12 cellular contexts compared by ENCODE assay signal in genomic region chr17:1473170-1473569, GRCh38. TPM values are rescaled to one million over a fixed set of nuclear protein-coding genes. Genes with fewer than 3 reads are reported as not detected.
DNase-seq lines count a peak whose midpoint lies in the region; ATAC-seq, FAIRE-seq and TF ChIP-seq lines count a peak whose summit lies in the region.
"Had no signal": no experiment of that assay in that cellular context is flagged by ENCODE, and none has a peak within 500 bp of the region (broad histone marks: within the 10 kb centered on the region; RNA-seq: fewer than 3 reads in every experiment).

No MANE protein-coding gene starts in this region.

- FAIRE-seq in small intestine (lab: Jason Lieb, UNC): no peak

- no peak for TF ChIP-seq CTCF in HCT116 (IDR thresholded peaks at IDR 0.05 in 2 of 3, conservative IDR thresholded peaks at IDR 0.05 in 1 of 3; ENCODE audit: borderline replicate concordance in 1 of 3, insufficient read depth in 1 of 3, low read depth in 2 of 3, low read length in 2 of 3)

- WGBS in small intestine, 3 donors: 63 to 76% (median 68%) methylated on average over 11 of the region's 11 CpGs

- H2AFZ ChIP-seq in HCT116 (ENCODE audit: low read depth, low read length, poor library complexity, severe bottlenecking): no peak overlapping the region

- no peak overlapping the region for H3K27ac Mint-ChIP-seq in activated CD4-positive, alpha-beta T cell treated with anti-CD3 and anti-CD28 coated beads for 36 hours
- H3K27ac Mint-ChIP-seq in activated T-helper 17 cell treated with anti-CD3 and anti-CD28 coated beads, Interleukin-2, amount 50 U/mL, for 72 hours: no peak overlapping the region
- peak overlapping the region in 5 of 10 donors; percentile 3 to 83 (median 55) for H3K27ac Mint-ChIP-seq in naive thymus-derived CD8-positive, alpha-beta T cell

- no peaks in the 10 kb centered on the region for H3K27me3 Mint-ChIP-seq in activated CD4-positive, alpha-beta T cell treated with anti-CD3 and anti-CD28 coated beads for 36 hours
- no peaks in the 10 kb centered on the region for H3K27me3 Mint-ChIP-seq in activated T-helper 17 cell treated with anti-CD3 and anti-CD28 coated beads, Interleukin-2, amount 50 U/mL, for 72 hours
- no peaks in the 10 kb centered on the region for H3K27me3 Mint-ChIP-seq in naive thymus-derived CD8-positive, alpha-beta T cell

- no TSS peak for BruUV-seq in HCT116 (replicated peaks; lab: Mats Ljungman, UMichigan)

- H3K36me3 Mint-ChIP-seq in activated CD4-positive, alpha-beta T cell treated with anti-CD3 and anti-CD28 coated beads for 36 hours (ENCODE audit: low read depth): peaks cover 16% of the 10 kb centered on the region
- peaks cover 64% of the 10 kb centered on the region for H3K36me3 Mint-ChIP-seq in activated T-helper 17 cell treated with anti-CD3 and anti-CD28 coated beads, Interleukin-2, amount 50 U/mL, for 72 hours (ENCODE audit: low read depth)
- peaks cover 0 to 4% (median 0%) of the 10 kb centered on the region in 3 donors for H3K36me3 Mint-ChIP-seq in naive thymus-derived CD8-positive, alpha-beta T cell

- no peaks in the 10 kb centered on the region for H3K9me2 ChIP-seq in HCT116 (ENCODE audit: insufficient read depth)

- no peak overlapping the region for H3K4me3 ChIP-seq in HCT116 (replicated peaks in 1 of 2; ENCODE audit: low read depth in 1 of 2, low read length in 2 of 2)
- no peak overlapping the region for H3K4me3 ChIP-seq in small intestine (ENCODE audit: low read depth in 1 of 2, low read length in 2 of 2)
- H3K4me3 ChIP-seq: lung, vagina had no signal

- no peak overlapping the region for H3K4me3 Mint-ChIP-seq in activated CD4-positive, alpha-beta T cell treated with anti-CD3 and anti-CD28 coated beads for 36 hours
- no peak overlapping the region for H3K4me3 Mint-ChIP-seq in activated T-helper 17 cell treated with anti-CD3 and anti-CD28 coated beads, Interleukin-2, amount 50 U/mL, for 72 hours
- peak overlapping the region in 4 of 10 donors; percentile 19 to 68 (median 37) for H3K4me3 Mint-ChIP-seq in naive thymus-derived CD8-positive, alpha-beta T cell

- no peaks in the 10 kb centered on the region for H3K9me3 ChIP-seq in HCT116 (ENCODE audit: control insufficient read depth in 1 of 2, insufficient read depth in 1 of 2, low read depth in 1 of 2, low read length in 2 of 2)
- no peaks in the 10 kb centered on the region for H3K9me3 ChIP-seq in small intestine (ENCODE audit: control insufficient read depth, low read depth)
- H3K9me3 ChIP-seq: vagina had no signal

- no peak overlapping the region for H3K9ac ChIP-seq in HCT116 (ENCODE audit: low read length)

- no peaks in the 10 kb centered on the region for H3K9me3 Mint-ChIP-seq in activated CD4-positive, alpha-beta T cell treated with anti-CD3 and anti-CD28 coated beads for 36 hours (ENCODE audit: low read depth)
- no peaks in the 10 kb centered on the region for H3K9me3 Mint-ChIP-seq in activated T-helper 17 cell treated with anti-CD3 and anti-CD28 coated beads, Interleukin-2, amount 50 U/mL, for 72 hours
- H3K9me3 Mint-ChIP-seq in naive thymus-derived CD8-positive, alpha-beta T cell: peaks cover 0 to 2% (median 0%) of the 10 kb centered on the region in 9 donors

- POLR2A ChIA-PET in activated CD4-positive, alpha-beta T cell treated with anti-CD3 and anti-CD28 coated beads for 36 hours (lab: Charles Lee): no interaction called here
- POLR2A ChIA-PET in HCT116 (lab: Charles Lee): interaction anchor here (1.9 kb wide), 1 partner anchor 10 kb away, joined by 8 read pairs; no protein-coding TSS in a partner anchor
- POLR2A ChIA-PET in naive thymus-derived CD8-positive, alpha-beta T cell (lab: Charles Lee): interaction anchor here (1.2 to 2.8 kb wide), 2 partner anchors 43 to 108 kb away, joined by 3 to 7 read pairs; partner anchors contain the start of gene INPP5K

- H3K79me2 ChIP-seq in HCT116 (ENCODE audit: insufficient read depth, low read length): peaks cover 4% of the 10 kb centered on the region; the same call in 1 of the 2 replicates

- peaks cover 16% of the 10 kb centered on the region for H3K4me1 Mint-ChIP-seq in activated CD4-positive, alpha-beta T cell treated with anti-CD3 and anti-CD28 coated beads for 36 hours
- peaks cover 8% of the 10 kb centered on the region for H3K4me1 Mint-ChIP-seq in activated T-helper 17 cell treated with anti-CD3 and anti-CD28 coated beads, Interleukin-2, amount 50 U/mL, for 72 hours
- peaks cover 13 to 24% (median 18%) of the 10 kb centered on the region in 4 donors for H3K4me1 Mint-ChIP-seq in naive thymus-derived CD8-positive, alpha-beta T cell

- no peaks in the 10 kb centered on the region for H3K27me3 ChIP-seq in HCT116 (ENCODE audit: insufficient read depth, low read length)
- H3K27me3 ChIP-seq in small intestine (ENCODE audit: control insufficient read depth in 2 of 2, insufficient read depth in 2 of 2, low read length in 2 of 2): no peaks in the 10 kb centered on the region
- H3K27me3 ChIP-seq: vagina had no signal

- intact Hi-C loops in activated CD4-positive, alpha-beta T cell treated with anti-CD3 and anti-CD28 coated beads for 36 hours (cut with DNase I, micrococcal nuclease): no loop called here
- intact Hi-C loops in HCT116 (cut with micrococcal nuclease): no loop called here

- RAD21 ChIA-PET in HCT116 (lab: Charles Lee; ENCODE audit: low non-redundant PET in 1 of 2, low total read pairs in 2 of 2, uncharacterized antibody in 2 of 2, unreplicated experiment in 2 of 2): no interaction called here

- no peak for TF ChIP-seq POLR2A in HCT116 (IDR thresholded peaks at IDR 0.05; ENCODE audit: borderline replicate concordance, extremely low read depth, insufficient read depth, insufficient read length)

- CTCF ChIA-PET in activated CD4-positive, alpha-beta T cell treated with anti-CD3 and anti-CD28 coated beads for 36 hours (lab: Charles Lee): no interaction called here
- CTCF ChIA-PET in HCT116 (lab: Charles Lee): no interaction called here

- DNase-seq in activated CD4-positive, alpha-beta T cell treated with anti-CD3 and anti-CD28 coated beads for 36 hours: peak; percentile 57
- DNase-seq in activated CD4-positive, alpha-beta T cell treated with anti-CD3 and anti-CD28 coated beads for 1 hour: no peak
- no peak for DNase-seq in HCT116 (ENCODE audit: low read depth, low spot score)
- DNase-seq in naive thymus-derived CD8-positive, alpha-beta T cell: peak in 1 of 10 donors; percentile 23
- DNase-seq in NOMO-1 treated with DMSO at 0.1 percent for 48 hours (lab: John Stamatoyannopoulos, UW; ENCODE audit: unreplicated experiment): no peak
- no peak for DNase-seq in small intestine
- no peak for DNase-seq in DMS53 treated with DMSO at 0.1 percent for 48 hours (lab: John Stamatoyannopoulos, UW; ENCODE audit: unreplicated experiment)
- DNase-seq: occipital lobe had no signal

- ATAC-seq in activated CD4-positive, alpha-beta T cell treated with anti-CD3 and anti-CD28 coated beads for 36 hours: peak; percentile 76
- ATAC-seq in HCT116: peak; percentile 48
- peak; percentile 39 for ATAC-seq in activated T-helper 17 cell treated with anti-CD3 and anti-CD28 coated beads, Interleukin-2, amount 50 U/mL, for 72 hours (replicated peaks)
- peak; percentile 60 to 65 for ATAC-seq in naive thymus-derived CD8-positive, alpha-beta T cell

- H3K27ac ChIP-seq in HCT116 (ENCODE audit: low read depth, low read length) (no peak overlapping the region), small intestine (ENCODE audit: low read depth in 1 of 2, low read length in 1 of 2) (no peak overlapping the region)
- H3K27ac ChIP-seq: epithelial cell of prostate, vagina had no signal

- H4K20me1 ChIP-seq in HCT116 (ENCODE audit: insufficient read depth): no peaks in the 10 kb centered on the region

- H3K4me2 ChIP-seq in HCT116 (ENCODE audit: low read length): no peak overlapping the region

- no peaks in the 10 kb centered on the region for H3K4me1 ChIP-seq in HCT116 (ENCODE audit: control insufficient read depth in 1 of 2, insufficient read depth in 2 of 2, low read length in 2 of 2)
- no peaks in the 10 kb centered on the region for H3K4me1 ChIP-seq in small intestine (ENCODE audit: control insufficient read depth in 2 of 2, insufficient read depth in 1 of 2, low read depth in 1 of 2, low read length in 1 of 2)
- H3K4me1 ChIP-seq: vagina had no signal

- TF ChIP-seq RAD21 in HCT116 (IDR thresholded peaks at IDR 0.05; ENCODE audit: low read depth): no peak

- H3K36me3 ChIP-seq in HCT116 (ENCODE audit: control insufficient read depth in 1 of 2, insufficient read depth in 2 of 2, low read length in 2 of 2): peaks cover 23 to 40% of the 10 kb centered on the region in 2 experiments; a peak in 3 of 4 replicates
- peaks cover 12 to 42% of the 10 kb centered on the region in 2 donors for H3K36me3 ChIP-seq in small intestine (ENCODE audit: control insufficient read depth in 2 of 2, insufficient read depth in 2 of 2, low read length in 2 of 2)

TF ChIP-seq in HCT116, 20 proteins besides CTCF, POLR2A, EP300 and RAD21 (continues in another document):
- TF ChIP-seq ZFX (IDR thresholded peaks at IDR 0.05) (no peak), YY1 (IDR thresholded peaks at IDR 0.05; ENCODE audit: extremely low read depth, insufficient replicate concordance, low read depth, low read length) (no peak), TCF7L2 (IDR thresholded peaks at IDR 0.05; ENCODE audit: borderline replicate concordance, extremely low read depth, insufficient read depth, insufficient read length) (no peak)

RNA-seq across cellular contexts. Expression of gene CRK, which starts 17.1 kb away (rescaled TPM):
- total RNA-seq in activated CD4-positive, alpha-beta T cell treated with anti-CD3 and anti-CD28 coated beads for 36 hours: 10 to 100 TPM; 10.1 to 11.6 TPM
- total RNA-seq in HCT116 (2021; ENCODE audit: unreplicated experiment): 55.5 TPM
- polyA plus RNA-seq in HCT116 (2012): 32.2 and 38.8 TPM in 2 replicates
- total RNA-seq in activated T-helper 17 cell treated with anti-CD3 and anti-CD28 coated beads, Interleukin-2, amount 50 U/mL, for 72 hours: 10 to 100 TPM; 15.5 to 21.6 TPM
- 10 to 100 TPM; 22.0 to 27.6 TPM for total RNA-seq in naive thymus-derived CD8-positive, alpha-beta T cell
- 10 to 100 TPM; 18.8 to 24.8 (median 19.9) TPM for polyA plus RNA-seq in naive thymus-derived CD8-positive, alpha-beta T cell
- 10 to 100 TPM; 31.2 to 42.9 (median 41.6) TPM for polyA plus RNA-seq in small intestine

RNA-seq across cellular contexts. Expression of gene MYO1C, which starts 19.3 kb away (rescaled TPM):
- 10 to 100 TPM; 21.7 to 24.1 TPM for total RNA-seq in activated CD4-positive, alpha-beta T cell treated with anti-CD3 and anti-CD28 coated beads for 36 hours
- total RNA-seq in HCT116 (2021; ENCODE audit: unreplicated experiment): 227 TPM
- polyA plus RNA-seq in HCT116 (2012): 118 and 151 TPM in 2 replicates
- total RNA-seq in activated T-helper 17 cell treated with anti-CD3 and anti-CD28 coated beads, Interleukin-2, amount 50 U/mL, for 72 hours: 10 to 100 TPM; 46.6 to 51.0 TPM
- 10 to 100 TPM; 15.4 to 18.0 TPM for total RNA-seq in naive thymus-derived CD8-positive, alpha-beta T cell
- 1 to 10 TPM; 1.3 to 1.5 (median 1.3) TPM for polyA plus RNA-seq in naive thymus-derived CD8-positive, alpha-beta T cell
- polyA plus RNA-seq in small intestine: 10 to 100 TPM; 51.1 to 67.1 (median 58.7) TPM

RNA-seq across cellular contexts. Expression of gene INPP5K, which starts 43.2 kb away (rescaled TPM):
- total RNA-seq in activated CD4-positive, alpha-beta T cell treated with anti-CD3 and anti-CD28 coated beads for 36 hours: 10 to 100 TPM; 18.5 to 27.3 TPM
- 25.6 TPM for total RNA-seq in HCT116 (2021; ENCODE audit: unreplicated experiment)
- polyA plus RNA-seq in HCT116 (2012): 20.6 and 22.2 TPM in 2 replicates
- 10 to 100 TPM; 29.9 to 30.4 TPM for total RNA-seq in activated T-helper 17 cell treated with anti-CD3 and anti-CD28 coated beads, Interleukin-2, amount 50 U/mL, for 72 hours
- 10 to 100 TPM; 92.3 to 93.8 TPM for total RNA-seq in naive thymus-derived CD8-positive, alpha-beta T cell
- polyA plus RNA-seq in naive thymus-derived CD8-positive, alpha-beta T cell: 10 to 100 TPM; 62.0 to 75.4 (median 70.5) TPM
- polyA plus RNA-seq in small intestine: 10 to 100 TPM; 21.8 to 28.1 (median 26.8) TPM
